ENCODE assay signal across 9 cellular contexts in genomic region chr19:39498262-39499081, GRCh38. TPM values are rescaled to one million over a fixed set of nuclear protein-coding genes. Genes with fewer than 3 reads are reported as not detected.
A peak's percentile ranks its signal among the peaks of the same experiment; 100 is the strongest.
DNase-seq lines count a peak whose midpoint lies in the region; ATAC-seq and TF ChIP-seq lines count a peak whose summit lies in the region.
"Had no signal": no experiment of that assay in that cellular context is flagged by ENCODE, and none has a peak within 500 bp of the region (broad histone marks: within the 10 kb centered on the region; RNA-seq: fewer than 3 reads in every experiment).

Gene DLL3 (plus strand): TSS chr19:39498947. CDS start chr19:39498975, 28 bp downstream.

- TF ChIP-seq CTCF in epithelial cell of esophagus (IDR thresholded peaks at IDR 0.05; ENCODE audit: insufficient read depth, low read depth, low read length, missing control alignments) = no peak

- peak within 1 kb of the TSS; percentile 48 for H3K4me3 Mint-ChIP-seq in stimulated activated effector memory CD8-positive, alpha-beta T cell treated with anti-CD3 and anti-CD28 coated beads, Interleukin-12 subunit alpha, Interleukin-12 subunit beta, amount 100 ng/mL, for 72 hours
- H3K4me3 Mint-ChIP-seq: dendritic cell treated with granulocyte-macrophage colony-stimulating factor and Interleukin-4, amounts not matched to agents 40 ng/mL and 50 ng/mL, for 4 days had no signal

- peak within 1 kb of the TSS; percentile 23 for H3K4me3 ChIP-seq in Jurkat, Clone E6-1 (ENCODE audit: low read length)
- H3K4me3 ChIP-seq in epithelial cell of esophagus (ENCODE audit: low read length) = no peak within 1 kb of the TSS

- peak; percentile 28 for DNase-seq in CD1c-positive myeloid dendritic cell (ENCODE audit: extremely low spot score)
- no peak for DNase-seq in Jurkat, Clone E6-1 (ENCODE audit: low read depth, low spot score)
- DNase-seq in SHP77 (lab: John Stamatoyannopoulos, UW) = peak; percentile 88 to 89
- DNase-seq in epithelial cell of esophagus (ENCODE audit: low read depth) = peak; percentile 23
- DNase-seq in stimulated activated effector memory CD8-positive, alpha-beta T cell treated with anti-CD3 and anti-CD28 coated beads, Interleukin-12 subunit alpha, Interleukin-12 subunit beta, amount 100 ng/mL, for 72 hours (ENCODE audit: low spot score in 2 of 2) = no peak
- no peak for DNase-seq in Ammon's horn (ENCODE audit: low spot score)
- DNase-seq in stimulated activated CD8-positive, alpha-beta memory T cell treated with anti-CD3 and anti-CD28 coated beads, Interleukin-4, amount 100 ng/mL, for 48 hours = no peak

- ATAC-seq in stimulated activated effector memory CD8-positive, alpha-beta T cell treated with anti-CD3 and anti-CD28 coated beads, Interleukin-12 subunit alpha, Interleukin-12 subunit beta, amount 100 ng/mL, for 72 hours = peak; percentile 55
- no peak for ATAC-seq in GM21423 (IDR thresholded peaks at IDR 0.05; ENCODE audit: unreplicated experiment)

- H3K9me3 Mint-ChIP-seq in stimulated activated effector memory CD8-positive, alpha-beta T cell treated with anti-CD3 and anti-CD28 coated beads, Interleukin-12 subunit alpha, Interleukin-12 subunit beta, amount 100 ng/mL, for 72 hours = no peaks in the 10 kb centered on the region
- H3K9me3 Mint-ChIP-seq: dendritic cell treated with granulocyte-macrophage colony-stimulating factor and Interleukin-4, amounts not matched to agents 40 ng/mL and 50 ng/mL, for 4 days had no signal

- H3K36me3 Mint-ChIP-seq in stimulated activated effector memory CD8-positive, alpha-beta T cell treated with anti-CD3 and anti-CD28 coated beads, Interleukin-12 subunit alpha, Interleukin-12 subunit beta, amount 100 ng/mL, for 72 hours = peaks cover 5% of the 10 kb centered on the region

- peaks cover 27% of the 10 kb centered on the region for H3K4me1 Mint-ChIP-seq in stimulated activated effector memory CD8-positive, alpha-beta T cell treated with anti-CD3 and anti-CD28 coated beads, Interleukin-12 subunit alpha, Interleukin-12 subunit beta, amount 100 ng/mL, for 72 hours

- peak within 1 kb of the TSS; percentile 30 for H3K27ac Mint-ChIP-seq in stimulated activated effector memory CD8-positive, alpha-beta T cell treated with anti-CD3 and anti-CD28 coated beads, Interleukin-12 subunit alpha, Interleukin-12 subunit beta, amount 100 ng/mL, for 72 hours
- H3K27ac Mint-ChIP-seq: dendritic cell treated with granulocyte-macrophage colony-stimulating factor and Interleukin-4, amounts not matched to agents 40 ng/mL and 50 ng/mL, for 4 days had no signal

RNA-seq across cellular contexts. Expression of gene DLL3, which starts in this region (rescaled TPM):
- 6.9 TPM for polyA plus RNA-seq in Jurkat, Clone E6-1 (2012; ENCODE audit: insufficient read depth, insufficient read length)

Comparison
In these comparisons a context has a peak if more than half of its experiments do, and no peak if none do; other contexts are left out.
1. DNase-seq: peak in CD1c-positive myeloid dendritic cell (single experiment), SHP77 (2 of 2) and epithelial cell of esophagus (single experiment); none in Jurkat, Clone E6-1 (single experiment), stimulated activated effector memory CD8-positive, alpha-beta T cell treated with anti-CD3 and anti-CD28 coated beads, Interleukin-12 subunit alpha, Interleukin-12 subunit beta, amount 100 ng/mL, for 72 hours (0 of 2), Ammon's horn (single experiment) and stimulated activated CD8-positive, alpha-beta memory T cell treated with anti-CD3 and anti-CD28 coated beads, Interleukin-4, amount 100 ng/mL, for 48 hours (single experiment).